In the genomic region with DNA sequence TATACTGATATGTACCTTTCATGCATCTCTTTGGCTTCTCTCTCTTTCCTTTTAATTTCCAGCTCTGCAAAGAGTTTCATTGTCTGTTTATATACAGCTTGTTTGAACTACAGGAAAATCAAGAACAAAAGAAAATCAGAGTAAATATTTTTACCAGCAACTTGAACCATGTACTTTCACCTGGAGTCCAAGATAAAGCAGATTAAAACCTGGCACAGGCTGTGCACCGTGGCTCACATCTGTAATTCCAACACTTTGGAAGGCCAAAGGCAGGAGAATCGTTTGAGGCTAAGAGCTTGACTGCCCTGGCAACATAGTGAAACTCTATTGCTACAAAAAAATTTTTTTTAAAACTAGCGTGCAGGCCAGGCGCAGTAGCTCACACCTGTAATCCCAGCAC, we compare ENCODE assay signal across 41 cellular contexts. TPM values are rescaled to one million over a fixed set of nuclear protein-coding genes. Genes with fewer than 3 reads are reported as not detected.
"Had no signal": no experiment of that assay in that cellular context is flagged by ENCODE, and none has a peak within 500 bp of the region (broad histone marks: within the 10 kb centered on the region; RNA-seq: fewer than 3 reads in every experiment).

No MANE protein-coding gene starts in this region.

- DNase-seq: activated CD4-positive, alpha-beta memory T cell treated with anti-CD3 and anti-CD28 coated beads, Interleukin-2, amount 10 ng/mL, durations not matched to agents 7 days and 5 days; activated CD4-positive, alpha-beta T cell treated with anti-CD3 and anti-CD28 coated beads for 1 hour; activated CD4-positive, alpha-beta T cell treated with anti-CD3 and anti-CD28 coated beads for 36 hours; activated CD4-positive, alpha-beta T cell treated with anti-CD3 and anti-CD28 coated beads for 48 hours; activated CD4-positive, alpha-beta T cell treated with anti-CD3 and anti-CD28 coated beads, Interleukin-2, amount 10 ng/mL, durations not matched to agents 7 days and 5 days; activated CD4-positive, alpha-beta T cell treated with anti-CD3 and anti-CD28 coated beads, Interleukin-2, amount 50 U/mL, for 48 hours; activated CD4-positive, CD25-positive, alpha-beta regulatory T cell; activated CD8-positive, alpha-beta memory T cell treated with anti-CD3 and anti-CD28 coated beads for 24 hours; activated CD8-positive, alpha-beta memory T cell treated with anti-CD3 and anti-CD28 coated beads, Interleukin-2, amount 10 ng/mL, durations not matched to agents 7 days and 5 days; activated CD8-positive, alpha-beta memory T cell treated with anti-CD3 and anti-CD28 coated beads, Interleukin-2, amount 50 U/mL, for 48 hours; activated CD8-positive, alpha-beta T cell treated with anti-CD3 and anti-CD28 coated beads, Interleukin-2, amount 10 ng/mL, durations not matched to agents 7 days and 5 days; activated effector memory CD4-positive, alpha-beta T cell treated with anti-CD3 and anti-CD28 coated beads, Interleukin-2, amount 50 U/mL, for 16 hours; activated gamma-delta T cell treated with Interleukin-2 at 50 U/mL for 16 hours; activated naive CD4-positive, alpha-beta T cell treated with anti-CD3 and anti-CD28 coated beads, Interleukin-2, amount 10 ng/mL, durations not matched to agents 7 days and 5 days; activated naive CD4-positive, alpha-beta T cell treated with Interleukin-2 at 50 U/mL for 16 hours; activated naive CD8-positive, alpha-beta T cell treated with anti-CD3 and anti-CD28 coated beads, Interleukin-2, amount 10 ng/mL, durations not matched to agents 7 days and 5 days; activated naive CD8-positive, alpha-beta T cell treated with anti-CD3 and anti-CD28 coated beads, Interleukin-2, amount 50 U/mL, for 24 hours; activated T-cell treated with anti-CD3 and anti-CD28 coated beads, Interleukin-2, amount 50 U/mL, for 24 hours; activated T-cell treated with anti-CD3 and anti-CD28 coated beads, Interleukin-2, amount 50 U/mL, for 48 hours; amygdala; anterior cingulate cortex; caudate nucleus; SW 1271; T-helper 1 cell; T-helper 2 cell; T-helper 9 cell; WERI-Rb-1 had no signal

- H3K9me3 ChIP-seq: ascending aorta had no signal

- H3K27me3 Mint-ChIP-seq: activated CD4-positive, alpha-beta memory T cell treated with anti-CD3 and anti-CD28 coated beads, Interleukin-2, amount 10 ng/mL, durations not matched to agents 7 days and 5 days; activated CD4-positive, alpha-beta T cell treated with anti-CD3 and anti-CD28 coated beads for 36 hours; activated CD4-positive, alpha-beta T cell treated with anti-CD3 and anti-CD28 coated beads, Interleukin-2, amount 10 ng/mL, durations not matched to agents 7 days and 5 days; activated CD8-positive, alpha-beta memory T cell treated with anti-CD3 and anti-CD28 coated beads, Interleukin-2, amount 10 ng/mL, durations not matched to agents 7 days and 5 days; activated naive CD4-positive, alpha-beta T cell treated with anti-CD3 and anti-CD28 coated beads, Interleukin-2, amount 10 ng/mL, durations not matched to agents 7 days and 5 days; activated naive CD4-positive, alpha-beta T cell treated with anti-CD3 and anti-CD28 coated beads, Interleukin-2, amount 50 U/mL, for 24 hours; activated naive CD8-positive, alpha-beta T cell; activated naive CD8-positive, alpha-beta T cell treated with anti-CD3 and anti-CD28 coated beads, Interleukin-2, amount 10 ng/mL, durations not matched to agents 7 days and 5 days; activated naive CD8-positive, alpha-beta T cell treated with anti-CD3 and anti-CD28 coated beads, Interleukin-2, amount 50 U/mL, for 24 hours; activated T-cell treated with anti-CD3 and anti-CD28 coated beads, Interleukin-2, amount 50 U/mL, for 24 hours; activated T-helper 17 cell treated with anti-CD3 and anti-CD28 coated beads, Interleukin-2, amount 50 U/mL, for 72 hours; brain; central memory CD8-positive, alpha-beta T cell had no signal

- FAIRE-seq: bronchial epithelial cell, TTC549 had no signal

- H3K9me3 Mint-ChIP-seq: activated CD4-positive, alpha-beta memory T cell treated with anti-CD3 and anti-CD28 coated beads, Interleukin-2, amount 10 ng/mL, durations not matched to agents 7 days and 5 days; activated CD4-positive, alpha-beta T cell treated with anti-CD3 and anti-CD28 coated beads, Interleukin-2, amount 10 ng/mL, durations not matched to agents 7 days and 5 days; activated naive CD4-positive, alpha-beta T cell treated with anti-CD3 and anti-CD28 coated beads, Interleukin-2, amount 10 ng/mL, durations not matched to agents 7 days and 5 days; activated naive CD4-positive, alpha-beta T cell treated with anti-CD3 and anti-CD28 coated beads, Interleukin-2, amount 50 U/mL, for 24 hours; activated naive CD8-positive, alpha-beta T cell treated with anti-CD3 and anti-CD28 coated beads, Interleukin-2, amount 10 ng/mL, durations not matched to agents 7 days and 5 days; activated naive CD8-positive, alpha-beta T cell treated with anti-CD3 and anti-CD28 coated beads, Interleukin-2, amount 50 U/mL, for 24 hours; activated T-cell treated with anti-CD3 and anti-CD28 coated beads, Interleukin-2, amount 50 U/mL, for 24 hours; activated T-helper 1 cell treated with anti-CD3 and anti-CD28 coated beads, Interleukin-12 subunit alpha, Interleukin-12 subunit beta, Interleukin-2, Interleukin-4 antibody, amounts not matched to agents 30 ng/mL and 10 ng/mL and 1 ng/mL, durations not matched to agents 14 hours and 24 hours and 36 hours; activated T-helper 17 cell treated with anti-CD3 and anti-CD28 coated beads, Interleukin-2, amount 50 U/mL, for 72 hours; brain; central memory CD8-positive, alpha-beta T cell; T-helper 1 cell treated with Interleukin-12 subunit alpha and Interleukin-12 subunit beta and Interleukin-4 antibody, amounts not matched to agents 30 μg/mL and 1 μg/mL, for 36 hours; WTC11 had no signal

- H3K27ac Mint-ChIP-seq: activated CD4-positive, alpha-beta memory T cell treated with anti-CD3 and anti-CD28 coated beads, Interleukin-2, amount 10 ng/mL, durations not matched to agents 7 days and 5 days; activated CD4-positive, alpha-beta T cell treated with anti-CD3 and anti-CD28 coated beads for 36 hours; activated CD4-positive, alpha-beta T cell treated with anti-CD3 and anti-CD28 coated beads, Interleukin-2, amount 10 ng/mL, durations not matched to agents 7 days and 5 days; activated CD8-positive, alpha-beta memory T cell treated with anti-CD3 and anti-CD28 coated beads, Interleukin-2, amount 10 ng/mL, durations not matched to agents 7 days and 5 days; activated CD8-positive, alpha-beta T cell treated with anti-CD3 and anti-CD28 coated beads, Interleukin-2, amount 10 ng/mL, durations not matched to agents 7 days and 5 days; activated naive CD4-positive, alpha-beta T cell treated with anti-CD3 and anti-CD28 coated beads, Interleukin-2, amount 10 ng/mL, durations not matched to agents 7 days and 5 days; activated naive CD4-positive, alpha-beta T cell treated with anti-CD3 and anti-CD28 coated beads, Interleukin-2, amount 50 U/mL, for 24 hours; activated naive CD8-positive, alpha-beta T cell; activated naive CD8-positive, alpha-beta T cell treated with anti-CD3 and anti-CD28 coated beads, Interleukin-2, amount 10 ng/mL, durations not matched to agents 7 days and 5 days; activated naive CD8-positive, alpha-beta T cell treated with anti-CD3 and anti-CD28 coated beads, Interleukin-2, amount 50 U/mL, for 24 hours; activated T-cell treated with anti-CD3 and anti-CD28 coated beads, Interleukin-2, amount 50 U/mL, for 24 hours; activated T-helper 1 cell treated with anti-CD3 and anti-CD28 coated beads, Interleukin-12 subunit alpha, Interleukin-12 subunit beta, Interleukin-2, Interleukin-4 antibody, amounts not matched to agents 30 ng/mL and 10 ng/mL and 1 ng/mL, durations not matched to agents 14 hours and 24 hours and 36 hours; activated T-helper 17 cell treated with anti-CD3 and anti-CD28 coated beads, Interleukin-2, amount 50 U/mL, for 72 hours; brain; T-helper 1 cell treated with Interleukin-12 subunit alpha and Interleukin-12 subunit beta and Interleukin-4 antibody, amounts not matched to agents 30 μg/mL and 1 μg/mL, for 36 hours; T-helper 2 cell treated with Interferon-gamma antibody and Interleukin-4, amounts not matched to agents 5 μg/mL and 100 μg/mL, for 36 hours; WTC11 had no signal

- H3K27me3 ChIP-seq: ascending aorta, cardiac muscle cell had no signal

- ATAC-seq: activated CD4-positive, alpha-beta T cell treated with anti-CD3 and anti-CD28 coated beads for 36 hours; activated CD4-positive, CD25-positive, alpha-beta regulatory T cell treated with anti-CD3 and anti-CD28 coated beads, Interleukin-2, amount 50 U/mL, for 24 hours; activated CD8-positive, alpha-beta memory T cell treated with anti-CD3 and anti-CD28 coated beads, Interleukin-2, amount 10 ng/mL, durations not matched to agents 7 days and 5 days; activated CD8-positive, alpha-beta T cell treated with anti-CD3 and anti-CD28 coated beads, Interleukin-2, amount 10 ng/mL, durations not matched to agents 7 days and 5 days; activated naive CD8-positive, alpha-beta T cell treated with anti-CD3 and anti-CD28 coated beads, Interleukin-2, amount 50 U/mL, for 24 hours; activated T-helper 17 cell treated with anti-CD3 and anti-CD28 coated beads, Interleukin-2, amount 50 U/mL, for 72 hours; WTC11 had no signal

- H3K4me1 Mint-ChIP-seq: brain had no signal

- H3K4me3 Mint-ChIP-seq: activated CD4-positive, alpha-beta memory T cell treated with anti-CD3 and anti-CD28 coated beads, Interleukin-2, amount 10 ng/mL, durations not matched to agents 7 days and 5 days; activated CD4-positive, alpha-beta T cell treated with anti-CD3 and anti-CD28 coated beads for 36 hours; activated CD4-positive, alpha-beta T cell treated with anti-CD3 and anti-CD28 coated beads, Interleukin-2, amount 10 ng/mL, durations not matched to agents 7 days and 5 days; activated CD8-positive, alpha-beta memory T cell treated with anti-CD3 and anti-CD28 coated beads, Interleukin-2, amount 10 ng/mL, durations not matched to agents 7 days and 5 days; activated CD8-positive, alpha-beta T cell treated with anti-CD3 and anti-CD28 coated beads, Interleukin-2, amount 10 ng/mL, durations not matched to agents 7 days and 5 days; activated naive CD4-positive, alpha-beta T cell treated with anti-CD3 and anti-CD28 coated beads, Interleukin-2, amount 10 ng/mL, durations not matched to agents 7 days and 5 days; activated naive CD4-positive, alpha-beta T cell treated with anti-CD3 and anti-CD28 coated beads, Interleukin-2, amount 50 U/mL, for 24 hours; activated naive CD8-positive, alpha-beta T cell; activated naive CD8-positive, alpha-beta T cell treated with anti-CD3 and anti-CD28 coated beads, Interleukin-2, amount 10 ng/mL, durations not matched to agents 7 days and 5 days; activated naive CD8-positive, alpha-beta T cell treated with anti-CD3 and anti-CD28 coated beads, Interleukin-2, amount 50 U/mL, for 24 hours; activated T-cell treated with anti-CD3 and anti-CD28 coated beads, Interleukin-2, amount 50 U/mL, for 24 hours; activated T-helper 1 cell treated with anti-CD3 and anti-CD28 coated beads, Interleukin-12 subunit alpha, Interleukin-12 subunit beta, Interleukin-2, Interleukin-4 antibody, amounts not matched to agents 30 ng/mL and 10 ng/mL and 1 ng/mL, durations not matched to agents 14 hours and 24 hours and 36 hours; activated T-helper 17 cell treated with anti-CD3 and anti-CD28 coated beads, Interleukin-2, amount 50 U/mL, for 72 hours; brain; central memory CD8-positive, alpha-beta T cell; T-helper 1 cell treated with Interleukin-12 subunit alpha and Interleukin-12 subunit beta and Interleukin-4 antibody, amounts not matched to agents 30 μg/mL and 1 μg/mL, for 36 hours; T-helper 2 cell treated with Interferon-gamma antibody and Interleukin-4, amounts not matched to agents 5 μg/mL and 100 μg/mL, for 36 hours; WTC11 had no signal

- H3K4me1 ChIP-seq: ascending aorta had no signal

- H3K4me3 ChIP-seq: ascending aorta, cardiac muscle cell had no signal

- H3K27ac ChIP-seq: ascending aorta, cardiac muscle cell, WERI-Rb-1 had no signal

RNA-seq across cellular contexts. Expression of a gene that starts 28.8 kb away (rescaled TPM):
- polyA plus RNA-seq: cardiac muscle cell had no signal
